Comparison of ENCODE assay signal across 8 cellular contexts in genomic region chr1:211416628-211417323, GRCh38.
A peak's percentile ranks its signal among the peaks of the same experiment; 100 is the strongest.
DNase-seq lines count a peak whose midpoint lies in the region; ATAC-seq, FAIRE-seq and TF ChIP-seq lines count a peak whose summit lies in the region.
"Not testable (repeated sequence)": the region's sequence is repeated elsewhere in the genome, so short reads cannot be mapped to it uniquely, and the experiment has no call there.

No MANE protein-coding gene starts in this region.

- peak overlapping the region; percentile 58; the same call in 1 of the 2 replicates for H2AFZ ChIP-seq in MM.1S (ENCODE audit: low read length)
- not testable (repeated sequence) for H2AFZ ChIP-seq in K562 (ENCODE audit: low read depth, low read length)

- peak overlapping the region; percentile 53 for H3K9ac ChIP-seq in MM.1S (ENCODE audit: low read length)
- H3K9ac ChIP-seq in K562 (ENCODE audit: insufficient read depth in 1 of 2, low read depth in 2 of 2, low read length in 2 of 2), result not testable (repeated sequence)

- POLR2A ChIA-PET in K562 (lab: Yijun Ruan, JAX), result not testable (repeated sequence)

- H3K9me2 ChIP-seq in MM.1S (replicated peaks; ENCODE audit: insufficient read depth, low read length), result not testable (repeated sequence)

- H3K4me3 ChIP-seq in MM.1S (ENCODE audit: low read length) (peak overlapping the region; percentile 43), WERI-Rb-1 (ENCODE audit: low read depth, low read length) (peak overlapping the region; percentile 45), right atrium auricular region (peak overlapping the region; percentile 45 to 59), tibial artery (peak overlapping the region; percentile 52 to 60)
- not testable (repeated sequence) for H3K4me3 ChIP-seq in K562

- TF ChIP-seq POLR2A in K562 (conservative IDR thresholded peaks at IDR 0.05), result not testable (repeated sequence)

- not testable (repeated sequence) for H3K4me1 Mint-ChIP-seq in progenitor cell of endocrine pancreas (ENCODE audit: low read depth)

- peaks cover 23% of the 10 kb centered on the region for H3K4me1 ChIP-seq in MM.1S (ENCODE audit: low read length)
- H3K4me1 ChIP-seq in K562 (replicated peaks in 1 of 2; ENCODE audit: control insufficient read depth in 2 of 2, insufficient read depth in 2 of 2, low read length in 2 of 2); right atrium auricular region; tibial artery: not testable (repeated sequence)

- CTCF ChIA-PET in K562 (lab: Yijun Ruan, JAX; ENCODE audit: low intra/inter-chr PET ratio), result not testable (repeated sequence)

- H3K27ac ChIP-seq in MM.1S (ENCODE audit: low read length) (peak overlapping the region; percentile 69; the same call in 1 of the 2 replicates), WERI-Rb-1 (peak overlapping the region; percentile 23), right atrium auricular region (peak overlapping the region; percentile 58 to 60), tibial artery (peak overlapping the region; percentile 55 to 71)
- H3K27ac ChIP-seq in K562 (ENCODE audit: extremely low read depth, low read depth, low read length), result not testable (repeated sequence)

- DNase-seq in MM.1S (peak; percentile 73), WERI-Rb-1 (peak; percentile 84), progenitor cell of endocrine pancreas (ENCODE audit: low spot score, unreplicated experiment) (peak; percentile 35)
- not testable (repeated sequence) for DNase-seq in K562 (ENCODE audit: extremely low read depth in 1 of 4, low spot score in 3 of 4); right atrium auricular region (ENCODE audit: low spot score); tibial artery

- TF ChIP-seq RAD21 in K562 (CRISPR knock-in tag; conservative IDR thresholded peaks at IDR 0.05 in 1 of 2, IDR thresholded peaks at IDR 0.05 in 1 of 2), result not testable (repeated sequence)

- peak; percentile 78 for FAIRE-seq in K562 (lab: Jason Lieb, UNC)

- in situ Hi-C loops in K562 (cut with MboI), result not testable (repeated sequence)

- TF ChIP-seq CTCF in MM.1S (IDR thresholded peaks at IDR 0.05; ENCODE audit: low read length), result peak; percentile 14
- peak; percentile 27 for TF ChIP-seq CTCF in WERI-Rb-1 (IDR thresholded peaks at IDR 0.05; ENCODE audit: low read depth, low read length)
- TF ChIP-seq CTCF in K562 (IDR thresholded peaks at IDR 0.05 in 2 of 3, conservative IDR thresholded peaks at IDR 0.05 in 1 of 3; ENCODE audit: insufficient read depth in 2 of 3, low read depth in 1 of 3, low read length in 3 of 3); right atrium auricular region (IDR thresholded peaks at IDR 0.05); progenitor cell of endocrine pancreas (IDR thresholded peaks at IDR 0.05; ENCODE audit: unreplicated experiment); tibial artery (IDR thresholded peaks at IDR 0.05): not testable (repeated sequence)

- not testable (repeated sequence) for H3K9me3 Mint-ChIP-seq in progenitor cell of endocrine pancreas (ENCODE audit: low read depth)

- ATAC-seq in GM18498 (IDR thresholded peaks at IDR 0.05; ENCODE audit: unreplicated experiment), result peak; percentile 41
- peak; percentile 59 for ATAC-seq in HG02642 (IDR thresholded peaks at IDR 0.05; ENCODE audit: poor library complexity, unreplicated experiment)
- not testable (repeated sequence) for ATAC-seq in K562

- not testable (repeated sequence) for BruUV-seq in K562 (replicated peaks; lab: Mats Ljungman, UMichigan)

- not testable (repeated sequence) for H4K20me1 ChIP-seq in MM.1S (ENCODE audit: insufficient read depth, low read length); K562 (replicated peaks; ENCODE audit: control insufficient read depth, insufficient read depth, low read length)

- not testable (repeated sequence) for H3K27me3 Mint-ChIP-seq in progenitor cell of endocrine pancreas

- H3K9me1 ChIP-seq in K562 (ENCODE audit: control insufficient read depth, insufficient read depth, low read length), result not testable (repeated sequence)

- peaks cover 16% of the 10 kb centered on the region for H3F3A ChIP-seq in MM.1S (ENCODE audit: insufficient read depth, low read length)

- not testable (repeated sequence) for H3K27me3 ChIP-seq in MM.1S (replicated peaks; ENCODE audit: insufficient read depth, low read length); WERI-Rb-1 (ENCODE audit: insufficient read depth, low read depth, severe bottlenecking); K562 (ENCODE audit: control insufficient read depth in 2 of 2, insufficient read depth in 2 of 2, low read length in 2 of 2); right atrium auricular region; tibial artery

- not testable (repeated sequence) for H3K36me3 Mint-ChIP-seq in progenitor cell of endocrine pancreas (ENCODE audit: insufficient read depth)

- intact Hi-C loops in K562 (cut with micrococcal nuclease); tibial artery (cut with DNase I; ENCODE audit: low total_unique reads): not testable (repeated sequence)

- WGBS in K562 (ENCODE audit: insufficient coverage, low coverage, missing lambda C conversion rate), result 84% methylated on average over 24 of the region's 46 CpGs

- H3K4me3 Mint-ChIP-seq in progenitor cell of endocrine pancreas (ENCODE audit: low read depth), result peak overlapping the region; percentile 60

- H3K36me3 ChIP-seq in MM.1S (replicated peaks; ENCODE audit: insufficient read depth, low read length); WERI-Rb-1; K562 (ENCODE audit: control insufficient read depth, insufficient read depth, low read length); right atrium auricular region; tibial artery: not testable (repeated sequence)

- not testable (repeated sequence) for H3K9me3 ChIP-seq in MM.1S (replicated peaks; ENCODE audit: insufficient read depth, low read length); WERI-Rb-1 (ENCODE audit: severe bottlenecking); K562 (replicated peaks; ENCODE audit: control insufficient read depth, insufficient read depth, low read depth, low read length); right atrium auricular region; tibial artery

- peak overlapping the region; percentile 50 for H3K4me2 ChIP-seq in MM.1S (ENCODE audit: low read depth, low read length)
- not testable (repeated sequence) for H3K4me2 ChIP-seq in K562 (ENCODE audit: insufficient read depth, low read length)

- TF ChIP-seq EP300 in K562 (IDR thresholded peaks at IDR 0.05; ENCODE audit: low read length), result not testable (repeated sequence)

- H3K27ac Mint-ChIP-seq in progenitor cell of endocrine pancreas, result peak overlapping the region; percentile 37

- H3K79me2 ChIP-seq in MM.1S (ENCODE audit: low read length); K562 (ENCODE audit: control insufficient read depth, insufficient read depth, low read length): not testable (repeated sequence)

TF ChIP-seq in K562, 482 proteins besides CTCF, POLR2A, EP300 and RAD21:
- peak; percentile 30 for TF ChIP-seq NFIC (IDR thresholded peaks at IDR 0.05)
